15 cellular contexts compared by ENCODE assay signal in the genomic region with DNA sequence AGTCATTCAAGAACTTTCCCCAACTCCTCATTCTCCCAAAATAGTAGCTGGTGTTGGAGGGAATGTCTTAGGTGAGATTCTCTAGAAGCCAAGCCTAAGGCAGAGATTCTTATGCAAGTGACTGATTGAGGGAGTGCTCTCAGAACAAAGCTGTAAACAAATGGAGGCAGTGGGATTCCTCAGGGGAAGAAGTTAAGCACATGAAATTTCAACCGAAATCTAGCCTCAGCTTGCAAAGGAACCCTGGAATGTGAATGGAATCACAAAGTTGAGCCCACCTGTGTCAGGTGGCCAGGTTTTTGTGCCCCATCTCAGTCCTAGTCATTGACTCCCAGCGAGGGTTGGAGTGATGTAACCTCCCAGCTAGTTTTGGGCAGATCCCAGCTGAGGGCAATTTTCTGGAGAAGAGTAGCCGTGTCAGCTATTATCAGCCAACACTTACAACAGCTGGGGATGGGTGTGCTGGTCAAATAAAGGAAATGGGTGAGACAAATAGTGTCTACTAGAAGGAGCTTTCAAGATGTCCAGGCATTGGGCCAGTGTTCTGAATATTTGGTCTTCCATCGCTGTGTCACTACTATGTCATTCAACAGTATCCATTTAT. TPM values are rescaled to one million over a fixed set of nuclear protein-coding genes. Genes with fewer than 3 reads are reported as not detected.
DNase-seq lines count a peak whose midpoint lies in the region; ATAC-seq, FAIRE-seq and TF ChIP-seq lines count a peak whose summit lies in the region.
"Had no signal": no experiment of that assay in that cellular context is flagged by ENCODE, and none has a peak within 500 bp of the region (broad histone marks: within the 10 kb centered on the region; RNA-seq: fewer than 3 reads in every experiment).

No MANE protein-coding gene starts in this region.

- TF ChIP-seq CTCF in ascending aorta (IDR thresholded peaks at IDR 0.05) (no peak), type B pancreatic cell (conservative IDR thresholded peaks at IDR 0.05) (no peak), pancreas (IDR thresholded peaks at IDR 0.05) (no peak)

- peak overlapping the region; percentile 89 for H3K27ac ChIP-seq in HUES48 (ENCODE audit: low read depth, low read length)
- H3K27ac ChIP-seq in ascending aorta = peak overlapping the region; percentile 71 to 80
- peak overlapping the region; percentile 32 for H3K27ac ChIP-seq in iPS-20b (ENCODE audit: low read length)
- no peak overlapping the region for H3K27ac ChIP-seq in CD8-positive, alpha-beta memory T cell (ENCODE audit: low read depth, low read length)
- H3K27ac ChIP-seq in pancreas = no peak overlapping the region
- H3K27ac ChIP-seq: colonic mucosa had no signal

- H3K4me3 ChIP-seq in HUES48 (ENCODE audit: low read depth, low read length) = peak overlapping the region; percentile 8; the same call in 1 of the 2 replicates
- H3K4me3 ChIP-seq in ascending aorta = no peak overlapping the region
- H3K4me3 ChIP-seq in iPS-20b (ENCODE audit: low read length) = peak overlapping the region; percentile 1; the same call in 1 of the 2 replicates
- H3K4me3 ChIP-seq in CD8-positive, alpha-beta memory T cell (ENCODE audit: low read length) = no peak overlapping the region
- no peak overlapping the region for H3K4me3 ChIP-seq in pancreas
- H3K4me3 ChIP-seq: colonic mucosa had no signal

- H3K27me3 ChIP-seq in HUES48 (ENCODE audit: control insufficient read depth, insufficient read depth, low read length) (no peaks in the 10 kb centered on the region), ascending aorta (no peaks in the 10 kb centered on the region), iPS-20b (ENCODE audit: insufficient read depth, low read length) (no peaks in the 10 kb centered on the region), pancreas (no peaks in the 10 kb centered on the region)
- no peaks in the 10 kb centered on the region for H3K27me3 ChIP-seq in CD8-positive, alpha-beta memory T cell (ENCODE audit: insufficient read depth, low read length, poor library complexity, severe bottlenecking)
- H3K27me3 ChIP-seq: colonic mucosa had no signal

- FAIRE-seq in pancreas (lab: Jason Lieb, UNC) = no peak

- 67 to 75% methylated on average over 4 of the region's 4 CpGs for WGBS in pancreas, 2 donors

- no peak for ATAC-seq in GM19467 (IDR thresholded peaks at IDR 0.05; ENCODE audit: unreplicated experiment)
- no peak for ATAC-seq in pancreas
- ATAC-seq: activated naive CD8-positive, alpha-beta T cell treated with anti-CD3 and anti-CD28 coated beads, Interleukin-2, amount 50 U/mL, for 24 hours; natural killer cell had no signal

- CTCF ChIA-PET in CD8-positive, alpha-beta memory T cell (lab: Charles Lee) = no interaction called here

- no peaks in the 10 kb centered on the region for H3K36me3 Mint-ChIP-seq in type B pancreatic cell
- H3K36me3 Mint-ChIP-seq in CD8-positive, alpha-beta memory T cell = no peaks in the 10 kb centered on the region
- H3K36me3 Mint-ChIP-seq: natural killer cell had no signal

- no peak overlapping the region for H3K4me3 Mint-ChIP-seq in type B pancreatic cell
- no peak overlapping the region for H3K4me3 Mint-ChIP-seq in CD8-positive, alpha-beta memory T cell
- H3K4me3 Mint-ChIP-seq: activated naive CD8-positive, alpha-beta T cell treated with anti-CD3 and anti-CD28 coated beads, Interleukin-2, amount 50 U/mL, for 24 hours; natural killer cell had no signal

- H3K9me3 Mint-ChIP-seq in type B pancreatic cell = peaks cover 3% of the 10 kb centered on the region
- no peaks in the 10 kb centered on the region for H3K9me3 Mint-ChIP-seq in CD8-positive, alpha-beta memory T cell
- H3K9me3 Mint-ChIP-seq: activated naive CD8-positive, alpha-beta T cell treated with anti-CD3 and anti-CD28 coated beads, Interleukin-2, amount 50 U/mL, for 24 hours; natural killer cell had no signal

- no peaks in the 10 kb centered on the region for H3K27me3 Mint-ChIP-seq in type B pancreatic cell
- H3K27me3 Mint-ChIP-seq in CD8-positive, alpha-beta memory T cell = peaks cover 3 to 8% of the 10 kb centered on the region in 2 donors
- H3K27me3 Mint-ChIP-seq: activated naive CD8-positive, alpha-beta T cell treated with anti-CD3 and anti-CD28 coated beads, Interleukin-2, amount 50 U/mL, for 24 hours had no signal

- DNase-seq in ascending aorta (ENCODE audit: low spot score in 2 of 2) (no peak), type B pancreatic cell (ENCODE audit: extremely low spot score, unreplicated experiment) (no peak), pancreas (no peak)
- DNase-seq in CD8-positive, alpha-beta memory T cell = no peak
- DNase-seq: activated CD8-positive, alpha-beta memory T cell treated with anti-CD3 and anti-CD28 coated beads, Interleukin-2, amount 50 U/mL, for 48 hours; activated naive CD8-positive, alpha-beta T cell treated with anti-CD3 and anti-CD28 coated beads, Interleukin-2, amount 50 U/mL, for 24 hours; Caco-2; colonic mucosa; natural killer cell; NCI-H2081; NCI-H82; substantia nigra had no signal

- intact Hi-C loops in ascending aorta (cut with DNase I) (no loop called here), pancreas (cut with DNase I) (no loop called here)

- H3K4me1 Mint-ChIP-seq in type B pancreatic cell (ENCODE audit: unreplicated experiment) = peaks cover 10% of the 10 kb centered on the region
- no peaks in the 10 kb centered on the region for H3K4me1 Mint-ChIP-seq in CD8-positive, alpha-beta memory T cell
- H3K4me1 Mint-ChIP-seq: natural killer cell had no signal

- POLR2A ChIA-PET in CD8-positive, alpha-beta memory T cell (lab: Charles Lee) = no interaction called here

- H3K36me3 ChIP-seq in HUES48 (ENCODE audit: control insufficient read depth, insufficient read depth, low read length) (no peaks in the 10 kb centered on the region), ascending aorta (no peaks in the 10 kb centered on the region), iPS-20b (ENCODE audit: insufficient read depth, low read depth, low read length) (no peaks in the 10 kb centered on the region), pancreas (no peaks in the 10 kb centered on the region)
- H3K36me3 ChIP-seq in CD8-positive, alpha-beta memory T cell (ENCODE audit: insufficient read depth, low read length) = no peaks in the 10 kb centered on the region
- H3K36me3 ChIP-seq: colonic mucosa had no signal

- H3K9ac ChIP-seq in HUES48 (ENCODE audit: low read depth, low read length) (peak overlapping the region; percentile 56), iPS-20b (ENCODE audit: low read depth, low read length) (peak overlapping the region; percentile 68; the same call in 1 of the 2 replicates)

- H3K4me1 ChIP-seq in HUES48 (ENCODE audit: control insufficient read depth, insufficient read depth, low read length) (peaks cover 49% of the 10 kb centered on the region), ascending aorta (peaks cover 0 to 5% of the 10 kb centered on the region in 2 donors), iPS-20b (ENCODE audit: insufficient read depth, low read length) (peaks cover 33% of the 10 kb centered on the region), pancreas (no peaks in the 10 kb centered on the region)
- H3K4me1 ChIP-seq in CD8-positive, alpha-beta memory T cell (ENCODE audit: insufficient read depth, low read length) = no peaks in the 10 kb centered on the region
- H3K4me1 ChIP-seq: Caco-2, colonic mucosa had no signal

- H3K9me3 ChIP-seq in HUES48 (ENCODE audit: control insufficient read depth, insufficient read depth, low read length) = no peaks in the 10 kb centered on the region
- H3K9me3 ChIP-seq in ascending aorta = no peaks in the 10 kb centered on the region
- no peaks in the 10 kb centered on the region for H3K9me3 ChIP-seq in iPS-20b (ENCODE audit: insufficient read depth, low read depth, low read length)
- H3K9me3 ChIP-seq in CD8-positive, alpha-beta memory T cell (ENCODE audit: low read length) = no peaks in the 10 kb centered on the region
- no peaks in the 10 kb centered on the region for H3K9me3 ChIP-seq in pancreas
- H3K9me3 ChIP-seq: Caco-2, colonic mucosa had no signal

- H3K27ac Mint-ChIP-seq in type B pancreatic cell = peak overlapping the region; percentile 88
- peak overlapping the region in 1 of 8 donors; percentile 63 for H3K27ac Mint-ChIP-seq in CD8-positive, alpha-beta memory T cell
- H3K27ac Mint-ChIP-seq: activated naive CD8-positive, alpha-beta T cell treated with anti-CD3 and anti-CD28 coated beads, Interleukin-2, amount 50 U/mL, for 24 hours; natural killer cell had no signal

RNA-seq across cellular contexts. Expression of a gene that starts 29.7 kb away (rescaled TPM):
- total RNA-seq in ascending aorta (20.8 TPM), type B pancreatic cell (ENCODE audit: low replicate concordance) (0.98 and 6.5 TPM in 2 replicates), pancreas (1 to 10 TPM in 2 of 6 donors, under 1 TPM in 4; 0.41 to 1.6 (median 0.88) TPM)
- total RNA-seq in CD8-positive, alpha-beta memory T cell = 1 to 10 TPM; 1.5 to 1.7 TPM
- not detected for polyA plus RNA-seq in CD8-positive, alpha-beta memory T cell
- under 1 TPM; 0.49 to 0.59 TPM for polyA plus RNA-seq in pancreas
- total RNA-seq: natural killer cell had no signal

Comparison
In these comparisons a context has a peak if more than half of its experiments do, and no peak if none do; other contexts are left out.
1. H3K27ac ChIP-seq: peak in HUES48 (single experiment), ascending aorta (2 of 2) and iPS-20b (single experiment); none in CD8-positive, alpha-beta memory T cell (single experiment) and pancreas (0 of 4).
2. H3K4me3 ChIP-seq: peak in HUES48 (single experiment) and iPS-20b (single experiment); none in ascending aorta (0 of 2), CD8-positive, alpha-beta memory T cell (single experiment) and pancreas (0 of 4).